In genomic region chr16:11224894-11225676, GRCh38 we compare ENCODE assay signal across 8 cellular contexts. TPM values are rescaled to one million over a fixed set of nuclear protein-coding genes. Genes with fewer than 3 reads are reported as not detected.
DNase-seq lines count a peak whose midpoint lies in the region; ATAC-seq and TF ChIP-seq lines count a peak whose summit lies in the region.

No MANE protein-coding gene starts in this region.

- H2AFZ ChIP-seq in neuronal stem cell (ENCODE audit: low read length) = no peak overlapping the region

- no peak overlapping the region for H2BK120ac ChIP-seq in neuronal stem cell (ENCODE audit: low read depth, low read length)

- CTCF ChIA-PET in activated naive CD4-positive, alpha-beta T cell treated with anti-CD3 and anti-CD28 coated beads for 36 hours (lab: Charles Lee) = interaction anchor here (0.7 to 4.3 kb wide), 16 partner anchors 9 to 272 kb away, joined by 3 to 32 read pairs (median 4); partner anchors contain the start of gene SOCS1

- peak overlapping the region; percentile 74 for H2AK5ac ChIP-seq in neuronal stem cell (ENCODE audit: low read depth, low read length)

- H3K27me3 ChIP-seq in neuronal stem cell (ENCODE audit: control insufficient read depth in 3 of 3, insufficient read depth in 3 of 3, low read depth in 1 of 3, low read length in 3 of 3) = peaks cover 0 to 9% (median 0%) of the 10 kb centered on the region in 3 experiments

- H3K4me1 Mint-ChIP-seq in activated naive CD4-positive, alpha-beta T cell treated with anti-CD3 and anti-CD28 coated beads for 36 hours (ENCODE audit: low read depth) = peaks cover 51% of the 10 kb centered on the region

- H3K27ac ChIP-seq in neuronal stem cell (replicated peaks; ENCODE audit: low read length) = no peak overlapping the region

- no CpG with 5 or more reads among the region's 21 CpGs for WGBS in neuronal stem cell (ENCODE audit: extremely low coverage in 2 of 2, insufficient read length in 2 of 2, insufficient replicate concordance in 1 of 2), 2 donors

- H3K36me3 Mint-ChIP-seq in activated naive CD4-positive, alpha-beta T cell treated with anti-CD3 and anti-CD28 coated beads for 36 hours (ENCODE audit: low read depth) = no peaks in the 10 kb centered on the region

- ATAC-seq in HG02610 (IDR thresholded peaks at IDR 0.05; ENCODE audit: unreplicated experiment) = peak; percentile 85

- intact Hi-C loops in activated naive CD4-positive, alpha-beta T cell treated with anti-CD3 and anti-CD28 coated beads for 36 hours (cut with micrococcal nuclease) = loop anchor here (1.0 to 2.0 kb wide), 13 partner anchors 8 to 558 kb away; partner anchors contain the start of gene DEXI

- peak overlapping the region; percentile 96 for H3K27ac Mint-ChIP-seq in activated naive CD4-positive, alpha-beta T cell treated with anti-CD3 and anti-CD28 coated beads for 36 hours

- H2BK12ac ChIP-seq in neuronal stem cell (ENCODE audit: low read length) = no peak overlapping the region

- H3K79me1 ChIP-seq in neuronal stem cell (ENCODE audit: low read depth, low read length) = no peaks in the 10 kb centered on the region

- H3K9ac ChIP-seq in neuronal stem cell (ENCODE audit: low read depth, low read length, poor library complexity) = no peak overlapping the region

- peak overlapping the region; percentile 11 for H3K18ac ChIP-seq in neuronal stem cell (ENCODE audit: low read length)

- H3K4me3 Mint-ChIP-seq in activated naive CD4-positive, alpha-beta T cell treated with anti-CD3 and anti-CD28 coated beads for 36 hours = peak overlapping the region; percentile 35

- no peak overlapping the region for H4K8ac ChIP-seq in neuronal stem cell (ENCODE audit: low read depth, low read length)

- H3K9me3 Mint-ChIP-seq in activated naive CD4-positive, alpha-beta T cell treated with anti-CD3 and anti-CD28 coated beads for 36 hours = no peaks in the 10 kb centered on the region

- H3K4me3 ChIP-seq in neuronal stem cell (ENCODE audit: low read length in 2 of 2) = no peak overlapping the region

- DNase-seq in OCI-M1 (lab: John Stamatoyannopoulos, UW) (peak; percentile 54), neuronal stem cell (ENCODE audit: low spot score) (no peak), NCI-H2107 (lab: John Stamatoyannopoulos, UW) (no peak), midbrain (lab: John Stamatoyannopoulos, UW) (no peak), NCI-H1694 (lab: John Stamatoyannopoulos, UW) (no peak)
- DNase-seq in activated naive CD4-positive, alpha-beta T cell treated with anti-CD3 and anti-CD28 coated beads for 36 hours = peak; percentile 95

- H3K4ac ChIP-seq in neuronal stem cell (ENCODE audit: low read length) = no peak overlapping the region

- no peak overlapping the region for H4K91ac ChIP-seq in neuronal stem cell (ENCODE audit: low read depth, low read length, poor library complexity)

- H2BK5ac ChIP-seq in neuronal stem cell (ENCODE audit: low read length) = no peak overlapping the region

- H3K27me3 Mint-ChIP-seq in activated naive CD4-positive, alpha-beta T cell treated with anti-CD3 and anti-CD28 coated beads for 36 hours (ENCODE audit: low read depth) = no peaks in the 10 kb centered on the region

- H3K9me3 ChIP-seq in neuronal stem cell (replicated peaks in 1 of 2; ENCODE audit: control insufficient read depth in 2 of 2, insufficient read depth in 1 of 2, low read depth in 1 of 2, low read length in 2 of 2) = no peaks in the 10 kb centered on the region

- H2BK15ac ChIP-seq in neuronal stem cell (ENCODE audit: low read length) = no peak overlapping the region

- peak; percentile 17 for TF ChIP-seq CTCF in GM12873 (IDR thresholded peaks at IDR 0.05; ENCODE audit: insufficient read depth, low read depth, low read length, missing control alignments)

- H3K4me1 ChIP-seq in neuronal stem cell (ENCODE audit: control insufficient read depth in 2 of 2, insufficient read depth in 1 of 2, low read depth in 1 of 2, low read length in 2 of 2) = peaks cover 0 to 2% of the 10 kb centered on the region in 2 donors

- H3K14ac ChIP-seq in neuronal stem cell (ENCODE audit: low read length) = peak overlapping the region; percentile 4

- H3K36me3 ChIP-seq in neuronal stem cell (replicated peaks in 1 of 2; ENCODE audit: control insufficient read depth in 2 of 2, insufficient read depth in 2 of 2, low read length in 2 of 2) = no peaks in the 10 kb centered on the region

- H3K23ac ChIP-seq in neuronal stem cell (ENCODE audit: low read depth, low read length, poor library complexity) = no peak overlapping the region

- H3K4me2 ChIP-seq in neuronal stem cell (ENCODE audit: insufficient read depth, low read length, poor library complexity, severe bottlenecking) = no peak overlapping the region

RNA-seq across cellular contexts. Expression of gene SOCS1, which starts 30.9 kb away (rescaled TPM):
- 10 to 100 TPM; 45.1 to 45.6 TPM for total RNA-seq in activated naive CD4-positive, alpha-beta T cell treated with anti-CD3 and anti-CD28 coated beads for 36 hours
- polyA plus RNA-seq in neuronal stem cell (2013, experiment 1 of 2) = 3.4 TPM
- 3.6 TPM for polyA plus RNA-seq in neuronal stem cell (2013, experiment 2 of 2)

RNA-seq across cellular contexts. Expression of gene TNP2, which starts 44.0 kb away (rescaled TPM):
- not detected for total RNA-seq in activated naive CD4-positive, alpha-beta T cell treated with anti-CD3 and anti-CD28 coated beads for 36 hours
- polyA plus RNA-seq in neuronal stem cell (2013, experiment 1 of 2) = not detected
- polyA plus RNA-seq in neuronal stem cell (2013, experiment 2 of 2) = not detected

RNA-seq across cellular contexts. Expression of gene PRM3, which starts 48.3 kb away (rescaled TPM):
- total RNA-seq in activated naive CD4-positive, alpha-beta T cell treated with anti-CD3 and anti-CD28 coated beads for 36 hours = not detected
- not detected for polyA plus RNA-seq in neuronal stem cell (2013, experiment 1 of 2)
- polyA plus RNA-seq in neuronal stem cell (2013, experiment 2 of 2) = not detected

RNA-seq across cellular contexts. Expression of gene PRM2, which starts 51.2 kb away (rescaled TPM):
- total RNA-seq in activated naive CD4-positive, alpha-beta T cell treated with anti-CD3 and anti-CD28 coated beads for 36 hours = not detected
- not detected for polyA plus RNA-seq in neuronal stem cell (2013, experiment 1 of 2)
- not detected for polyA plus RNA-seq in neuronal stem cell (2013, experiment 2 of 2)

RNA-seq across cellular contexts. Expression of gene PRM1, which starts 56.0 kb away (rescaled TPM):
- not detected for total RNA-seq in activated naive CD4-positive, alpha-beta T cell treated with anti-CD3 and anti-CD28 coated beads for 36 hours
- not detected for polyA plus RNA-seq in neuronal stem cell (2013, experiment 1 of 2)
- polyA plus RNA-seq in neuronal stem cell (2013, experiment 2 of 2) = not detected

Comparison
In these comparisons a context has a peak if more than half of its experiments do, and no peak if none do; other contexts are left out.
1. DNase-seq: peak in OCI-M1 (single experiment) and activated naive CD4-positive, alpha-beta T cell treated with anti-CD3 and anti-CD28 coated beads for 36 hours (single experiment); none in neuronal stem cell (single experiment), NCI-H2107 (single experiment), midbrain (single experiment) and NCI-H1694 (single experiment).